ENCODE assay signal across 24 cellular contexts in genomic region chr20:15706719-15707118, GRCh38.
"Had no signal": no experiment of that assay in that cellular context is flagged by ENCODE, and none has a peak within 500 bp of the region (broad histone marks: within the 10 kb centered on the region; RNA-seq: fewer than 3 reads in every experiment).

No MANE protein-coding gene starts in this region.

- H3K4me3 ChIP-seq: hepatocyte, lung, psoas muscle, right lobe of liver, spleen, testis, tibial nerve, upper lobe of right lung, vagina had no signal

- H3K9ac ChIP-seq: parathyroid adenoma had no signal

- H3K4me2 ChIP-seq: hepatocyte had no signal

- H2AFZ ChIP-seq: hepatocyte, parathyroid adenoma had no signal

- H3K79me2 ChIP-seq: hepatocyte, parathyroid adenoma had no signal

- H3K27me3 ChIP-seq: hepatocyte, right lobe of liver, spleen, testis, tibial nerve, upper lobe of right lung, vagina had no signal

- ATAC-seq: effector memory CD8-positive, alpha-beta T cell; left colon; left ventricle myocardium superior; naive thymus-derived CD4-positive, alpha-beta T cell; psoas muscle; right lobe of liver; stimulated activated naive B cell treated with anti-CD40 and anti-IgM and Interleukin-4, amounts not matched to agents 10 μg/mL and 1 μg/mL and 100 μg/mL, for 72 hours; stimulated activated naive CD8-positive, alpha-beta T cell treated with anti-CD3 and anti-CD28 coated beads, Interleukin-15, amount 100 ng/mL, for 72 hours; upper lobe of right lung had no signal

- H3K9me3 ChIP-seq: psoas muscle, right lobe of liver, spleen, testis, tibial nerve, upper lobe of right lung, vagina had no signal

- H3K36me3 ChIP-seq: right lobe of liver, spleen, tibial nerve, upper lobe of right lung, vagina had no signal

- H3K27ac ChIP-seq: hepatocyte, parathyroid adenoma, psoas muscle, right lobe of liver, spleen, testis, tibial nerve, upper lobe of right lung, vagina had no signal

- DNase-seq: cortex of kidney; effector memory CD8-positive, alpha-beta T cell; erythroblast; head of caudate nucleus; left colon; left ventricle myocardium superior; mesendoderm; naive thymus-derived CD4-positive, alpha-beta T cell; nephron progenitor cell; psoas muscle; retina; right lobe of liver; spleen; stimulated activated CD4-positive, alpha-beta T cell treated with anti-CD3 and anti-CD28 coated beads, Interleukin-2, amount 100 ng/mL, for 24 hours; stimulated activated CD4-positive, alpha-beta T cell treated with anti-CD3 and anti-CD28 coated beads, Interleukin-4, amount 100 ng/mL, for 4 hours; stimulated activated naive B cell treated with anti-CD40 and anti-IgM and Interleukin-4, amounts not matched to agents 10 μg/mL and 1 μg/mL and 100 μg/mL, for 72 hours; stimulated activated naive CD8-positive, alpha-beta T cell treated with anti-CD3 and anti-CD28 coated beads, Interleukin-15, amount 100 ng/mL, for 72 hours; testis; upper lobe of right lung had no signal

- H3K4me1 ChIP-seq: parathyroid adenoma, psoas muscle, right lobe of liver, spleen, testis, tibial nerve, upper lobe of right lung, vagina had no signal
